Comparison of ENCODE assay signal across 9 cellular contexts in genomic region chr17:81388091-81388611, GRCh38. TPM values are rescaled to one million over a fixed set of nuclear protein-coding genes. Genes with fewer than 3 reads are reported as not detected.
DNase-seq lines count a peak whose midpoint lies in the region; ATAC-seq, FAIRE-seq and TF ChIP-seq lines count a peak whose summit lies in the region.
"Had no signal": no experiment of that assay in that cellular context is flagged by ENCODE, and none has a peak within 500 bp of the region (broad histone marks: within the 10 kb centered on the region; RNA-seq: fewer than 3 reads in every experiment).

No MANE protein-coding gene starts in this region.

- H3K27ac ChIP-seq in angular gyrus (ENCODE audit: low read depth, low read length) (peak overlapping the region; percentile 98), thoracic aorta (peak overlapping the region; percentile 79 to 80)

- H3K4me1 Mint-ChIP-seq in activated CD8-positive, alpha-beta T cell treated with anti-CD3 and anti-CD28 coated beads, Interleukin-2, amount 10 ng/mL, durations not matched to agents 7 days and 5 days (ENCODE audit: low read depth) = no peaks in the 10 kb centered on the region
- H3K4me1 Mint-ChIP-seq in activated CD8-positive, alpha-beta T cell treated with anti-CD3 and anti-CD28 coated beads for 36 hours (ENCODE audit: low read depth) = peaks cover 2% of the 10 kb centered on the region
- no peaks in the 10 kb centered on the region for H3K4me1 Mint-ChIP-seq in memory B cell

- TF ChIP-seq CTCF in activated CD8-positive, alpha-beta T cell treated with anti-CD3 and anti-CD28 coated beads for 36 hours (IDR thresholded peaks at IDR 0.05) = no peak
- no peak for TF ChIP-seq CTCF in thoracic aorta (IDR thresholded peaks at IDR 0.05)

- H3K27ac Mint-ChIP-seq in activated CD8-positive, alpha-beta T cell treated with anti-CD3 and anti-CD28 coated beads, Interleukin-2, amount 10 ng/mL, durations not matched to agents 7 days and 5 days = no peak overlapping the region
- no peak overlapping the region for H3K27ac Mint-ChIP-seq in activated CD8-positive, alpha-beta T cell treated with anti-CD3 and anti-CD28 coated beads for 36 hours
- H3K27ac Mint-ChIP-seq in memory B cell = no peak overlapping the region

- intact Hi-C loops in activated CD8-positive, alpha-beta T cell treated with anti-CD3 and anti-CD28 coated beads for 36 hours (cut with micrococcal nuclease) = no loop called here

- H3K27me3 Mint-ChIP-seq in activated CD8-positive, alpha-beta T cell treated with anti-CD3 and anti-CD28 coated beads, Interleukin-2, amount 10 ng/mL, durations not matched to agents 7 days and 5 days (ENCODE audit: low read depth) = peaks cover 52% of the 10 kb centered on the region
- peaks cover 55% of the 10 kb centered on the region for H3K27me3 Mint-ChIP-seq in activated CD8-positive, alpha-beta T cell treated with anti-CD3 and anti-CD28 coated beads for 36 hours
- H3K27me3 Mint-ChIP-seq in memory B cell = peaks cover 16% of the 10 kb centered on the region

- peaks cover 20 to 55% of the 10 kb centered on the region in 2 donors for H3K4me1 ChIP-seq in thoracic aorta (ENCODE audit: control insufficient read depth in 1 of 2, low read depth in 2 of 2)

- no peak for DNase-seq in activated CD8-positive, alpha-beta T cell treated with anti-CD3 and anti-CD28 coated beads, Interleukin-2, amount 10 ng/mL, durations not matched to agents 7 days and 5 days
- no peak for DNase-seq in activated CD8-positive, alpha-beta T cell treated with anti-CD3 and anti-CD28 coated beads for 36 hours
- no peak for DNase-seq in memory B cell (ENCODE audit: low spot score in 2 of 2)
- DNase-seq in thoracic aorta (ENCODE audit: low spot score) = no peak
- DNase-seq in NCI-H526 treated with DMSO at 0.1 percent for 48 hours (lab: John Stamatoyannopoulos, UW) = no peak
- no peak for DNase-seq in HTR-8/SVneo (ENCODE audit: insufficient read length, low spot score)
- DNase-seq: stimulated activated CD4-positive, alpha-beta T cell treated with anti-CD3 and anti-CD28 coated beads, Interleukin-4, amount 100 ng/mL, for 1 hour had no signal

- no peaks in the 10 kb centered on the region for H3K9me3 Mint-ChIP-seq in activated CD8-positive, alpha-beta T cell treated with anti-CD3 and anti-CD28 coated beads, Interleukin-2, amount 10 ng/mL, durations not matched to agents 7 days and 5 days (ENCODE audit: insufficient read depth)
- no peaks in the 10 kb centered on the region for H3K9me3 Mint-ChIP-seq in activated CD8-positive, alpha-beta T cell treated with anti-CD3 and anti-CD28 coated beads for 36 hours
- no peaks in the 10 kb centered on the region for H3K9me3 Mint-ChIP-seq in memory B cell

- POLR2A ChIA-PET in activated CD8-positive, alpha-beta T cell treated with anti-CD3 and anti-CD28 coated beads, Interleukin-2, amount 10 ng/mL, durations not matched to agents 7 days and 5 days (lab: Charles Lee) = no interaction called here
- POLR2A ChIA-PET in activated CD8-positive, alpha-beta T cell treated with anti-CD3 and anti-CD28 coated beads for 36 hours (lab: Charles Lee) = no interaction called here

- no peaks in the 10 kb centered on the region for H3K36me3 ChIP-seq in thoracic aorta

- no peak for ATAC-seq in activated CD8-positive, alpha-beta T cell treated with anti-CD3 and anti-CD28 coated beads, Interleukin-2, amount 10 ng/mL, durations not matched to agents 7 days and 5 days
- no peak for ATAC-seq in activated CD8-positive, alpha-beta T cell treated with anti-CD3 and anti-CD28 coated beads for 36 hours
- ATAC-seq in memory B cell (ENCODE audit: low read depth) (no peak), thoracic aorta (ENCODE audit: insufficient number of reproducible peaks, low FRiP score, low read depth) (no peak), GM18520 (IDR thresholded peaks at IDR 0.05; ENCODE audit: unreplicated experiment) (no peak)

- no peaks in the 10 kb centered on the region for H3K9me3 ChIP-seq in thoracic aorta

- no peak for FAIRE-seq in HTR-8/SVneo (lab: Jason Lieb, UNC)

- H3K4me3 Mint-ChIP-seq in activated CD8-positive, alpha-beta T cell treated with anti-CD3 and anti-CD28 coated beads, Interleukin-2, amount 10 ng/mL, durations not matched to agents 7 days and 5 days = peak overlapping the region; percentile 36
- H3K4me3 Mint-ChIP-seq in activated CD8-positive, alpha-beta T cell treated with anti-CD3 and anti-CD28 coated beads for 36 hours = no peak overlapping the region
- H3K4me3 Mint-ChIP-seq in memory B cell = peak overlapping the region; percentile 14

- no peaks in the 10 kb centered on the region for H3K27me3 ChIP-seq in thoracic aorta (replicated peaks; ENCODE audit: insufficient read depth)

- H3K4me3 ChIP-seq in thoracic aorta = peak overlapping the region; percentile 88

- CTCF ChIA-PET in activated CD8-positive, alpha-beta T cell treated with anti-CD3 and anti-CD28 coated beads, Interleukin-2, amount 10 ng/mL, durations not matched to agents 7 days and 5 days (lab: Charles Lee) = no interaction called here
- CTCF ChIA-PET in activated CD8-positive, alpha-beta T cell treated with anti-CD3 and anti-CD28 coated beads for 36 hours (lab: Charles Lee) = no interaction called here

- H3K36me3 Mint-ChIP-seq in activated CD8-positive, alpha-beta T cell treated with anti-CD3 and anti-CD28 coated beads, Interleukin-2, amount 10 ng/mL, durations not matched to agents 7 days and 5 days (ENCODE audit: low read depth) = no peaks in the 10 kb centered on the region
- H3K36me3 Mint-ChIP-seq in activated CD8-positive, alpha-beta T cell treated with anti-CD3 and anti-CD28 coated beads for 36 hours (ENCODE audit: low read depth) = no peaks in the 10 kb centered on the region
- no peaks in the 10 kb centered on the region for H3K36me3 Mint-ChIP-seq in memory B cell

RNA-seq across cellular contexts. Expression of gene BAHCC1, which starts 7.1 kb away (rescaled TPM):
- total RNA-seq in activated CD8-positive, alpha-beta T cell treated with anti-CD3 and anti-CD28 coated beads, Interleukin-2, amount 10 ng/mL, durations not matched to agents 7 days and 5 days = under 1 TPM; 0.87 to 0.91 TPM
- under 1 TPM; 0.40 to 0.65 TPM for total RNA-seq in activated CD8-positive, alpha-beta T cell treated with anti-CD3 and anti-CD28 coated beads for 36 hours
- 10 to 100 TPM; 41.2 to 69.6 TPM for total RNA-seq in thoracic aorta

Comparison
In these comparisons a context has a peak if more than half of its experiments do, and no peak if none do; other contexts are left out.
1. RNA of gene BAHCC1, which starts 7.1 kb away (total RNA-seq): 41.2 to 69.6 TPM in thoracic aorta; 0.87 to 0.91 TPM in activated CD8-positive, alpha-beta T cell treated with anti-CD3 and anti-CD28 coated beads, Interleukin-2, amount 10 ng/mL, durations not matched to agents 7 days and 5 days and 0.40 to 0.65 TPM in activated CD8-positive, alpha-beta T cell treated with anti-CD3 and anti-CD28 coated beads for 36 hours; every median in the first group is over 10 times any median in the second.